In genomic region chr12:57888407-57889157, GRCh38 we compare ENCODE assay signal across 8 cellular contexts. TPM values are rescaled to one million over a fixed set of nuclear protein-coding genes. Genes with fewer than 3 reads are reported as not detected.
DNase-seq lines count a peak whose midpoint lies in the region; ATAC-seq and TF ChIP-seq lines count a peak whose summit lies in the region.

No MANE protein-coding gene starts in this region.

- H3K27ac Mint-ChIP-seq in T-helper 1 cell treated with Interleukin-12 subunit alpha and Interleukin-12 subunit beta and Interleukin-4 antibody, amounts not matched to agents 30 μg/mL and 1 μg/mL, for 36 hours, result peak overlapping the region; percentile 75
- H3K27ac Mint-ChIP-seq in neural crest cell (ENCODE audit: unreplicated experiment), result peak overlapping the region; percentile 96

- peaks cover 23% of the 10 kb centered on the region for H3K4me1 Mint-ChIP-seq in T-helper 1 cell treated with Interleukin-12 subunit alpha and Interleukin-12 subunit beta and Interleukin-4 antibody, amounts not matched to agents 30 μg/mL and 1 μg/mL, for 36 hours (ENCODE audit: low read depth)
- H3K4me1 Mint-ChIP-seq in neural crest cell, result peaks cover 24% of the 10 kb centered on the region

- peak; percentile 87 for ATAC-seq in esophagus mucosa
- ATAC-seq in GM19467 (IDR thresholded peaks at IDR 0.05; ENCODE audit: unreplicated experiment), result no peak

- H3K27me3 Mint-ChIP-seq in T-helper 1 cell treated with Interleukin-12 subunit alpha and Interleukin-12 subunit beta and Interleukin-4 antibody, amounts not matched to agents 30 μg/mL and 1 μg/mL, for 36 hours (ENCODE audit: low read depth), result no peaks in the 10 kb centered on the region
- peaks cover 2% of the 10 kb centered on the region for H3K27me3 Mint-ChIP-seq in neural crest cell (ENCODE audit: low read depth)

- H3K9me3 Mint-ChIP-seq in T-helper 1 cell treated with Interleukin-12 subunit alpha and Interleukin-12 subunit beta and Interleukin-4 antibody, amounts not matched to agents 30 μg/mL and 1 μg/mL, for 36 hours, result peaks cover 9% of the 10 kb centered on the region
- H3K9me3 Mint-ChIP-seq in neural crest cell, result peaks cover 2% of the 10 kb centered on the region

- peaks cover 4% of the 10 kb centered on the region for H3K36me3 Mint-ChIP-seq in T-helper 1 cell treated with Interleukin-12 subunit alpha and Interleukin-12 subunit beta and Interleukin-4 antibody, amounts not matched to agents 30 μg/mL and 1 μg/mL, for 36 hours (ENCODE audit: low read depth)
- H3K36me3 Mint-ChIP-seq in neural crest cell (ENCODE audit: low read depth), result peaks cover 2% of the 10 kb centered on the region

- DNase-seq in COR-L47 (lab: John Stamatoyannopoulos, UW) (peak; percentile 95), NCI-H1105 (lab: John Stamatoyannopoulos, UW) (peak; percentile 77), neural crest cell (ENCODE audit: low read depth, low spot score) (no peak), Kasumi-1 (lab: John Stamatoyannopoulos, UW) (no peak)
- DNase-seq in activated CD8-positive, alpha-beta memory T cell treated with anti-CD3 and anti-CD28 coated beads for 24 hours, result no peak

- no peak for TF ChIP-seq CTCF in neural crest cell (conservative IDR thresholded peaks at IDR 0.05)

- peak overlapping the region; percentile 60 for H3K4me3 Mint-ChIP-seq in T-helper 1 cell treated with Interleukin-12 subunit alpha and Interleukin-12 subunit beta and Interleukin-4 antibody, amounts not matched to agents 30 μg/mL and 1 μg/mL, for 36 hours
- peak overlapping the region; percentile 5 for H3K4me3 Mint-ChIP-seq in neural crest cell

RNA-seq across cellular contexts. Expression of gene CTDSP2, which starts 42.1 kb away (rescaled TPM):
- total RNA-seq in esophagus mucosa (49.8 TPM), neural crest cell (83.2 and 83.4 TPM in 2 replicates)

RNA-seq across cellular contexts. Expression of gene ATP23, which starts 52.8 kb away (rescaled TPM):
- total RNA-seq in esophagus mucosa (7.6 TPM), neural crest cell (7.7 and 8.0 TPM in 2 replicates)

Comparison
In these comparisons a context has a peak if more than half of its experiments do, and no peak if none do; other contexts are left out.
1. DNase-seq: peak in COR-L47 (single experiment) and NCI-H1105 (single experiment); none in neural crest cell (single experiment), Kasumi-1 (0 of 2) and activated CD8-positive, alpha-beta memory T cell treated with anti-CD3 and anti-CD28 coated beads for 24 hours (single experiment).